8 cellular contexts compared by ENCODE assay signal in the genomic region with DNA sequence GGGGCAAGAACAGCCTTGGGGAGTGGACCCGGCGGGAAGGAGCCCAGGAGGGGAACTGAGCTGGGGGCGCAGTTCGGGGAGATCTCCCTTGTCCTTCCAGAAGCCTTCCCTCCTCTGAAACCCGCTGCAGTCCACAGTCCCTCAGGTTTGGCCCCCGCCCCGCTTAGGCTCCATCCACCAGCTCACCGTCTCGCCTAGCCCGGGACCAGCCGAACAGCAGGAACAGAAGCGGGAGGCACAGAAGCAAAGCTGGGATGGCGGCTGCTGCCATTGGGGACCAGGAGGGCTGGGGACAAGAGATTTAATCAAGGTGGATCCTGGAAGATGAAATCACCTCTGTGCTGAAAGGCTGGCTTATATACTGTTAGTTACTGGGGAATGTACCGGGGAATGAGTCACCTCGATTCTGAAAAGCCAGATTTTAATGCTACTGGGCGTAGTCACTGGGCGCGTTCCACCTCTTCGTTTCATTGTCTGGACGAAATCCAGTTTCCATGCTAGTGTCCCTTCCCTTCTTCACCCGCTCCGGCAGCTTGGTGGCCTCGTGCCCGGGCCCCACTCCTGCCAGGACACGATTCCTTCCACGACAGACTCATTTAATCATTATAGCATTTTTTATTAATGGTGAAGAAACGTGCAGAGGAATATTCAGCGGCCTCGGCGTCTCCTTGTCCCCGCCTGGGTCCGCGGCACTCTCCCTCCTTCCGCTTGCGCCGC. TPM values are rescaled to one million over a fixed set of nuclear protein-coding genes. Genes with fewer than 3 reads are reported as not detected.
A peak's percentile ranks its signal among the peaks of the same experiment; 100 is the strongest.
DNase-seq lines count a peak whose midpoint lies in the region; ATAC-seq and TF ChIP-seq lines count a peak whose summit lies in the region.

A gene with protein sequence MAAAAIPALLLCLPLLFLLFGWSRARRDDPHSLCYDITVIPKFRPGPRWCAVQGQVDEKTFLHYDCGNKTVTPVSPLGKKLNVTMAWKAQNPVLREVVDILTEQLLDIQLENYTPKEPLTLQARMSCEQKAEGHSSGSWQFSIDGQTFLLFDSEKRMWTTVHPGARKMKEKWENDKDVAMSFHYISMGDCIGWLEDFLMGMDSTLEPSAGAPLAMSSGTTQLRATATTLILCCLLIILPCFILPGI (minus strand): TSS at position 332 of the 717 bp plus-strand sequence. CDS start 61 bp downstream, at position 271.

- no peaks in the 10 kb centered on the region for H4K20me1 ChIP-seq in PC-9 (ENCODE audit: insufficient read depth)

- peak within 1 kb of the TSS; percentile 81 for H2AFZ ChIP-seq in PC-9

- H3K4me3 ChIP-seq in PC-9, result peak within 1 kb of the TSS; percentile 53; the same call in 1 of the 2 replicates

- H3K27me3 ChIP-seq in PC-9 (ENCODE audit: insufficient read depth, low read depth), result no peaks in the 10 kb centered on the region

- no peaks in the 10 kb centered on the region for H3K36me3 ChIP-seq in PC-9 (ENCODE audit: low read depth)

- no peaks in the 10 kb centered on the region for H3K9me2 ChIP-seq in PC-9 (ENCODE audit: insufficient read depth)

- DNase-seq in Daoy (ENCODE audit: low read depth) (peak; percentile 86), PC-9 (peak; percentile 59 to 81), posterior vena cava (ENCODE audit: low spot score) (peak; percentile 83), AML-193 (lab: John Stamatoyannopoulos, UW) (no peak), GM10266 (ENCODE audit: extremely low spot score) (no peak)

- CTCF ChIA-PET in PC-9 (lab: Charles Lee), result no interaction called here

- H3K4me1 ChIP-seq in PC-9 (replicated peaks; ENCODE audit: insufficient read depth), result peaks cover 19% of the 10 kb centered on the region

- no peaks in the 10 kb centered on the region for H3K9me3 ChIP-seq in PC-9 (ENCODE audit: insufficient read depth, low read depth)

- H3K27ac ChIP-seq in PC-9, result peak within 1 kb of the TSS; percentile 43; the same call in 1 of the 2 replicates

- peaks cover 7% of the 10 kb centered on the region; the same call in 1 of the 2 replicates for H3F3A ChIP-seq in PC-9 (ENCODE audit: insufficient read depth, low read depth)

- H3K79me2 ChIP-seq in PC-9 (ENCODE audit: low read depth), result no peaks in the 10 kb centered on the region

- intact Hi-C loops in PC-9 (cut with micrococcal nuclease; ENCODE audit: unreplicated experiment) (loop anchor here (2.0 kb wide), 1 partner anchor 43 kb away; the partner anchor contains the start of gene ULBP3), posterior vena cava (cut with DNase I) (no loop called here)

- ATAC-seq in esophagus mucosa (peak; percentile 94), GM18867 (IDR thresholded peaks at IDR 0.05; ENCODE audit: unreplicated experiment) (no peak), GM18909 (IDR thresholded peaks at IDR 0.05; ENCODE audit: poor library complexity, unreplicated experiment) (no peak)

- BruUV-seq in PC-9 (replicated peaks; lab: Mats Ljungman, UMichigan), result TSS peak; percentile 73

- peak within 1 kb of the TSS; percentile 88 for H3K4me2 ChIP-seq in PC-9

- POLR2A ChIA-PET in PC-9 (lab: Charles Lee; ENCODE audit: unreplicated experiment), result interaction anchor here (0.6 kb wide), 1 partner anchor 1055 kb away, joined by 3 read pairs; no protein-coding TSS in a partner anchor

- TF ChIP-seq CTCF in PC-9 (conservative IDR thresholded peaks at IDR 0.05), result no peak
- TF ChIP-seq CTCF in GM10266 (IDR thresholded peaks at IDR 0.05; ENCODE audit: control insufficient read depth, insufficient read depth, low read depth, missing control alignments), result no peak

RNA-seq across cellular contexts. Expression of the gene that starts here (rescaled TPM):
- 0.36 and 1.1 TPM in 2 replicates for total RNA-seq in Daoy (2014; rRNA removed; shearing (Covaris generic))
- total RNA-seq in PC-9 (2021), result 1.2 and 2.8 TPM in 2 replicates
- total RNA-seq in esophagus mucosa, result 30.4 TPM
- total RNA-seq in posterior vena cava, result not detected

Comparison
In these comparisons a context has a peak if more than half of its experiments do, and no peak if none do; other contexts are left out.
1. Peak in DNase-seq in posterior vena cava; RNA of the gene not detected or under 1 TPM.
2. DNase-seq: peak in Daoy (single experiment) and PC-9 (2 of 2); none in AML-193 (0 of 2) and GM10266 (single experiment).